ENCODE assay signal across 8 cellular contexts in genomic region chr4:105895324-105895608, GRCh38. TPM values are rescaled to one million over a fixed set of nuclear protein-coding genes. Genes with fewer than 3 reads are reported as not detected.
DNase-seq lines count a peak whose midpoint lies in the region; ATAC-seq and TF ChIP-seq lines count a peak whose summit lies in the region.

Gene NPNT, plus strand, starts transcription at chr4:105895471. Its CDS starts 182 bp downstream, at chr4:105895653.

- DNase-seq in NCI-H748 treated with DMSO at 0.1 percent for 48 hours (lab: John Stamatoyannopoulos, UW) (peak; percentile 37), fibroblast of the aortic adventitia (ENCODE audit: low read depth) (no peak), omental fat pad (ENCODE audit: low spot score) (no peak), GF-D8 (lab: John Stamatoyannopoulos, UW) (no peak), KBM-7 (no peak)

- peak within 1 kb of the TSS; percentile 19 for H3K4me3 ChIP-seq in fibroblast of the aortic adventitia (ENCODE audit: low read depth, low read length)

- TF ChIP-seq CTCF in fibroblast of the aortic adventitia (IDR thresholded peaks at IDR 0.05; ENCODE audit: insufficient read depth, low read length): no peak
- no peak for TF ChIP-seq CTCF in omental fat pad (IDR thresholded peaks at IDR 0.05)

- in situ Hi-C loops in KBM-7 (cut with MboI; ENCODE audit: low pct_unique_long_range_greater_than_20kb, low sequenced_read_pairs): no loop called here

- peak; percentile 39 for ATAC-seq in GM18502 (IDR thresholded peaks at IDR 0.05; ENCODE audit: poor library complexity, unreplicated experiment)
- peak; percentile 28 for ATAC-seq in HG02588 (IDR thresholded peaks at IDR 0.05; ENCODE audit: unreplicated experiment)
- peak; percentile 76 for ATAC-seq in omental fat pad (ENCODE audit: low FRiP score)
- no peak for ATAC-seq in activated CD4-positive, CD25-positive, alpha-beta regulatory T cell treated with anti-CD3 and anti-CD28 coated beads, Interleukin-2, amount 50 U/mL, for 24 hours

RNA-seq across cellular contexts. Expression of gene NPNT, which starts in this region (rescaled TPM):
- total RNA-seq in fibroblast of the aortic adventitia (ENCODE audit: low replicate concordance) (not detected in 2 replicates), omental fat pad (10 to 100 TPM in 3 of 4 donors, 1 to 10 TPM in 1; 7.4 to 40.6 (median 23.2) TPM)

Comparison
In these comparisons a context has a peak if more than half of its experiments do, and no peak if none do; other contexts are left out.
1. ATAC-seq: peak in GM18502 (single experiment), HG02588 (single experiment) and omental fat pad (single experiment); none in activated CD4-positive, CD25-positive, alpha-beta regulatory T cell treated with anti-CD3 and anti-CD28 coated beads, Interleukin-2, amount 50 U/mL, for 24 hours (0 of 2).